In genomic region chr3:129485681-129486056, GRCh38 we compare ENCODE assay signal across 9 cellular contexts. TPM values are rescaled to one million over a fixed set of nuclear protein-coding genes. Genes with fewer than 3 reads are reported as not detected.
A peak's percentile ranks its signal among the peaks of the same experiment; 100 is the strongest.
DNase-seq lines count a peak whose midpoint lies in the region; ATAC-seq and TF ChIP-seq lines count a peak whose summit lies in the region.
"Had no signal": no experiment of that assay in that cellular context is flagged by ENCODE, and none has a peak within 500 bp of the region (broad histone marks: within the 10 kb centered on the region; RNA-seq: fewer than 3 reads in every experiment).

No MANE protein-coding gene starts in this region.

- no peaks in the 10 kb centered on the region for H3K9me3 Mint-ChIP-seq in naive thymus-derived CD4-positive, alpha-beta T cell

- DNase-seq in MV-4-11 (lab: John Stamatoyannopoulos, UW): peak; percentile 72
- peak; percentile 93 for DNase-seq in dedifferentiated amniotic fluid mesenchymal stem cell (ENCODE audit: extremely low spot score)
- DNase-seq in lower leg skin (ENCODE audit: low spot score in 2 of 2): peak; percentile 92 to 98
- DNase-seq in tibial nerve (ENCODE audit: low spot score in 2 of 2): peak; percentile 73 to 80
- DNase-seq in GM19240 (ENCODE audit: insufficient read length, low spot score): no peak
- DNase-seq in naive thymus-derived CD4-positive, alpha-beta T cell: no peak
- no peak for DNase-seq in NCI-H2081 (lab: John Stamatoyannopoulos, UW)
- DNase-seq: central memory CD4-positive, alpha-beta T cell had no signal

- POLR2A ChIA-PET in naive thymus-derived CD4-positive, alpha-beta T cell (lab: Charles Lee): no interaction called here

- no peak for ATAC-seq in naive thymus-derived CD4-positive, alpha-beta T cell
- no peak for ATAC-seq in HG02588 (IDR thresholded peaks at IDR 0.05; ENCODE audit: unreplicated experiment)

- WGBS in lower leg skin, 2 donors: 40 to 42% methylated on average over 8 of the region's 8 CpGs
- WGBS in tibial nerve, 2 donors: 18 to 35% methylated on average over 7 to 8 of the region's 8 CpGs

- H3K27me3 Mint-ChIP-seq in naive thymus-derived CD4-positive, alpha-beta T cell: no peaks in the 10 kb centered on the region

- H3K4me3 Mint-ChIP-seq in naive thymus-derived CD4-positive, alpha-beta T cell: no peak overlapping the region

- peaks cover 0 to 64% (median 31%) of the 10 kb centered on the region in 4 donors for H3K4me1 ChIP-seq in tibial nerve
- peaks cover 0 to 12% of the 10 kb centered on the region in 2 donors for H3K4me1 ChIP-seq in naive thymus-derived CD4-positive, alpha-beta T cell (ENCODE audit: control insufficient read depth in 2 of 2, insufficient read depth in 2 of 2, low read length in 2 of 2)

- peak; percentile 61 to 94 for TF ChIP-seq EP300 in tibial nerve (IDR thresholded peaks at IDR 0.05)

- peaks cover 7 to 23% (median 12%) of the 10 kb centered on the region in 7 donors for H3K4me1 Mint-ChIP-seq in naive thymus-derived CD4-positive, alpha-beta T cell

- H3K4me3 ChIP-seq in lower leg skin (ENCODE audit: low read depth, poor library complexity, severe bottlenecking) (no peak overlapping the region), tibial nerve (no peak overlapping the region)
- H3K4me3 ChIP-seq in naive thymus-derived CD4-positive, alpha-beta T cell (ENCODE audit: low read length): no peak overlapping the region

- H3K27me3 ChIP-seq in tibial nerve: no peaks in the 10 kb centered on the region
- no peaks in the 10 kb centered on the region for H3K27me3 ChIP-seq in naive thymus-derived CD4-positive, alpha-beta T cell (ENCODE audit: control insufficient read depth in 2 of 2, insufficient read depth in 2 of 2, low read length in 2 of 2)

- H3K36me3 Mint-ChIP-seq in naive thymus-derived CD4-positive, alpha-beta T cell: peaks cover 3 to 24% (median 9%) of the 10 kb centered on the region in 5 donors

- intact Hi-C loops in lower leg skin (cut with DNase I; ENCODE audit: low total_unique reads): loop anchor here (10.0 kb wide), 1 partner anchor 339 kb away; no protein-coding TSS in a partner anchor
- intact Hi-C loops in naive thymus-derived CD4-positive, alpha-beta T cell (cut with micrococcal nuclease): no loop called here

- H3K27ac ChIP-seq in tibial nerve: peak overlapping the region; percentile 28 to 93 (median 56)
- no peak overlapping the region for H3K27ac ChIP-seq in naive thymus-derived CD4-positive, alpha-beta T cell (ENCODE audit: low read depth, low read length)

- H3K27ac Mint-ChIP-seq in naive thymus-derived CD4-positive, alpha-beta T cell: peak overlapping the region in 2 of 9 donors; percentile 46 to 60

- TF ChIP-seq POLR2A in lower leg skin (IDR thresholded peaks at IDR 0.05) (no peak), tibial nerve (IDR thresholded peaks at IDR 0.05) (no peak)

- peaks cover 0 to 29% (median 0%) of the 10 kb centered on the region in 3 donors for H3K36me3 ChIP-seq in tibial nerve
- peaks cover 0 to 4% (median 0%) of the 10 kb centered on the region in 3 experiments for H3K36me3 ChIP-seq in naive thymus-derived CD4-positive, alpha-beta T cell (ENCODE audit: control insufficient read depth in 2 of 3, insufficient read depth in 3 of 3, low read length in 3 of 3)

- TF ChIP-seq CTCF in lower leg skin (IDR thresholded peaks at IDR 0.05): no peak
- no peak for TF ChIP-seq CTCF in tibial nerve (IDR thresholded peaks at IDR 0.05)

- CTCF ChIA-PET in naive thymus-derived CD4-positive, alpha-beta T cell (lab: Charles Lee): interaction anchor here (1.5 kb wide), 1 partner anchor 10 kb away, joined by 5 read pairs; no protein-coding TSS in a partner anchor

- no peaks in the 10 kb centered on the region for H3K9me3 ChIP-seq in tibial nerve
- no peaks in the 10 kb centered on the region for H3K9me3 ChIP-seq in naive thymus-derived CD4-positive, alpha-beta T cell (ENCODE audit: control insufficient read depth in 2 of 3, low read length in 3 of 3)

RNA-seq across cellular contexts. Expression of gene RHO, which starts 42.8 kb away (rescaled TPM):
- not detected for total RNA-seq in lower leg skin
- not detected for total RNA-seq in tibial nerve
- total RNA-seq in naive thymus-derived CD4-positive, alpha-beta T cell: not detected
- polyA plus RNA-seq in naive thymus-derived CD4-positive, alpha-beta T cell: not detected

RNA-seq across cellular contexts. Expression of gene IFT122, which starts 45.6 kb away (rescaled TPM):
- total RNA-seq in lower leg skin: 10 to 100 TPM; 10.1 to 31.1 (median 22.5) TPM
- 10 to 100 TPM; 36.6 to 74.4 (median 43.3) TPM for total RNA-seq in tibial nerve
- 10 to 100 TPM; 16.6 to 25.2 (median 18.8) TPM for total RNA-seq in naive thymus-derived CD4-positive, alpha-beta T cell
- polyA plus RNA-seq in naive thymus-derived CD4-positive, alpha-beta T cell: 1 to 10 TPM; 3.3 to 9.8 TPM

RNA-seq across cellular contexts. Expression of gene MBD4, which starts 45.9 kb away (rescaled TPM):
- total RNA-seq in lower leg skin (10 to 100 TPM; 14.5 to 36.9 (median 18.4) TPM), tibial nerve (10 to 100 TPM; 15.5 to 42.0 (median 32.8) TPM)
- total RNA-seq in naive thymus-derived CD4-positive, alpha-beta T cell: 10 to 100 TPM; 37.9 to 56.6 (median 53.1) TPM
- polyA plus RNA-seq in naive thymus-derived CD4-positive, alpha-beta T cell: 10 to 100 TPM; 45.2 to 46.9 TPM

RNA-seq across cellular contexts. Expression of gene EFCAB12, which starts 57.2 kb away (rescaled TPM):
- not detected for total RNA-seq in lower leg skin
- total RNA-seq in tibial nerve: 1 to 10 TPM in 1 of 4 donors, under 1 TPM in 3; 0.22 to 2.2 (median 0.46) TPM
- 1 to 10 TPM; 1.5 to 2.7 (median 2.3) TPM for total RNA-seq in naive thymus-derived CD4-positive, alpha-beta T cell
- under 1 TPM in 1 of 2 donors, not detected in 1; 0.31 TPM for polyA plus RNA-seq in naive thymus-derived CD4-positive, alpha-beta T cell

RNA-seq across cellular contexts. Expression of gene H1-8, which starts 57.3 kb away (rescaled TPM):
- total RNA-seq in lower leg skin (not detected), tibial nerve (not detected)
- not detected for total RNA-seq in naive thymus-derived CD4-positive, alpha-beta T cell
- not detected for polyA plus RNA-seq in naive thymus-derived CD4-positive, alpha-beta T cell

Comparison
In these comparisons a context has a peak if more than half of its experiments do, and no peak if none do; other contexts are left out.
1. DNase-seq: peak in MV-4-11 (single experiment), dedifferentiated amniotic fluid mesenchymal stem cell (single experiment), lower leg skin (2 of 2) and tibial nerve (2 of 2); none in GM19240 (single experiment), naive thymus-derived CD4-positive, alpha-beta T cell (0 of 9) and NCI-H2081 (0 of 2).